In the genomic region with DNA sequence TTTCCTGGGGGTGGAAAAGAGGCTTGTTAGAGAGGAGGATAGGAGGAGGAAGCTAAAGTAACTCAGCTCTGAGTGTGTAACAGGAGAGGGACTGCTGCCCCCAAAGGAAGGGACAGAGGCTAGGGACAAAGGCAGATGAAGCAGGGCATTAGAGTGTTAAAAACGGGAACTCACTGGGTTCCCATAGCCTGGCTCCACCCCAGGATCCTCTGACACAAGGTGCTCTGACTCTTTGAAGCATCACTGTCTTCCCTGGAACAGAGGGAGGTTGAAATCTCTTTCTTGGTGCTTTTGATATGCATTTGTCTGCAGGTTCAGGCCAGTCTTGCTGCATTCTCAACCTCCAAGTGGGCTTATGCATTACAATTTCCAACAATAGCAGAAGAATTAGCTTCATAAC, we compare ENCODE assay signal across 38 cellular contexts. TPM values are rescaled to one million over a fixed set of nuclear protein-coding genes. Genes with fewer than 3 reads are reported as not detected.
"Had no signal": no experiment of that assay in that cellular context is flagged by ENCODE, and none has a peak within 500 bp of the region (broad histone marks: within the 10 kb centered on the region; RNA-seq: fewer than 3 reads in every experiment).

No MANE protein-coding gene starts in this region.

- H3K9me3 ChIP-seq: Peyer's patch, SJSA1, SK-N-SH had no signal

- H3K27ac ChIP-seq: Peyer's patch, SJSA1 had no signal

- H3K36me3 Mint-ChIP-seq: activated CD8-positive, alpha-beta memory T cell treated with anti-CD3 and anti-CD28 coated beads, Interleukin-2, amount 10 ng/mL, durations not matched to agents 7 days and 5 days; activated naive CD4-positive, alpha-beta T cell treated with anti-CD3 and anti-CD28 coated beads, Interleukin-2, amount 10 ng/mL, durations not matched to agents 7 days and 5 days; activated naive CD8-positive, alpha-beta T cell; brain had no signal

- H3K9ac ChIP-seq: SK-N-SH had no signal

- H3K27me3 ChIP-seq: Peyer's patch had no signal

- H3K4me3 Mint-ChIP-seq: activated B cell treated with CpG ODN at 0.5 μM for 24 hours; activated CD4-positive, alpha-beta memory T cell treated with anti-CD3 and anti-CD28 coated beads, Interleukin-2, amount 10 ng/mL, durations not matched to agents 7 days and 5 days; activated CD8-positive, alpha-beta memory T cell treated with anti-CD3 and anti-CD28 coated beads, Interleukin-2, amount 10 ng/mL, durations not matched to agents 7 days and 5 days; activated naive CD4-positive, alpha-beta T cell treated with anti-CD3 and anti-CD28 coated beads, Interleukin-2, amount 10 ng/mL, durations not matched to agents 7 days and 5 days; activated naive CD8-positive, alpha-beta T cell; activated naive CD8-positive, alpha-beta T cell treated with anti-CD3 and anti-CD28 coated beads, Interleukin-2, amount 50 U/mL, for 24 hours; brain had no signal

- H3K4me1 Mint-ChIP-seq: activated CD4-positive, alpha-beta memory T cell treated with anti-CD3 and anti-CD28 coated beads, Interleukin-2, amount 10 ng/mL, durations not matched to agents 7 days and 5 days; activated CD8-positive, alpha-beta memory T cell treated with anti-CD3 and anti-CD28 coated beads, Interleukin-2, amount 10 ng/mL, durations not matched to agents 7 days and 5 days; activated naive CD4-positive, alpha-beta T cell treated with anti-CD3 and anti-CD28 coated beads, Interleukin-2, amount 10 ng/mL, durations not matched to agents 7 days and 5 days; activated naive CD8-positive, alpha-beta T cell treated with anti-CD3 and anti-CD28 coated beads, Interleukin-2, amount 50 U/mL, for 24 hours; brain had no signal

- DNase-seq: activated B cell treated with CpG ODN at 0.5 μM for 24 hours; activated CD4-positive, alpha-beta memory T cell treated with anti-CD3 and anti-CD28 coated beads, Interleukin-2, amount 10 ng/mL, durations not matched to agents 7 days and 5 days; activated CD4-positive, alpha-beta T cell treated with anti-CD3 and anti-CD28 coated beads for 4 hours; activated CD4-positive, CD25-positive, alpha-beta regulatory T cell treated with anti-CD3 and anti-CD28 coated beads, Interleukin-2, amount 50 U/mL, for 72 hours; activated CD8-positive, alpha-beta memory T cell treated with anti-CD3 and anti-CD28 coated beads for 24 hours; activated CD8-positive, alpha-beta memory T cell treated with anti-CD3 and anti-CD28 coated beads, Interleukin-2, amount 10 ng/mL, durations not matched to agents 7 days and 5 days; activated CD8-positive, alpha-beta memory T cell treated with anti-CD3 and anti-CD28 coated beads, Interleukin-2, amount 50 U/mL, for 48 hours; activated effector memory CD4-positive, alpha-beta T cell treated with Interleukin-2 at 50 U/mL for 16 hours; activated naive CD4-positive, alpha-beta T cell treated with anti-CD3 and anti-CD28 coated beads, Interleukin-2, amount 10 ng/mL, durations not matched to agents 7 days and 5 days; activated naive CD8-positive, alpha-beta T cell treated with anti-CD3 and anti-CD28 coated beads, Interleukin-2, amount 50 U/mL, for 24 hours; activated T-cell treated with anti-CD3 and anti-CD28 coated beads, Interleukin-2, amount 50 U/mL, for 48 hours; central memory CD4-positive, alpha-beta T cell; Karpas-422; KBM-7; MV-4-11; NCI-H1092; NCI-H1417; NCI-H146; NCI-H187; NCI-H2029 treated with DMSO at 0.1 percent for 48 hours; NCI-H2107; NCI-H2171; NCI-H510A; NCI-H526; NCI-H748 treated with DMSO at 0.1 percent for 48 hours; NK-92 treated with Interleukin-12 subunit alpha and Interleukin-12 subunit beta, amount 100 ng/mL, for 24 hours; PC-3; Peyer's patch; RPMI8226; SHP77 treated with DMSO at 0.1 percent for 48 hours; SK-N-SH; T1000 had no signal

- H3K4me3 ChIP-seq: Peyer's patch, SJSA1 had no signal

- ATAC-seq: activated CD8-positive, alpha-beta memory T cell treated with anti-CD3 and anti-CD28 coated beads, Interleukin-2, amount 10 ng/mL, durations not matched to agents 7 days and 5 days; activated naive CD8-positive, alpha-beta T cell treated with anti-CD3 and anti-CD28 coated beads, Interleukin-2, amount 50 U/mL, for 24 hours; PC-3 had no signal

- H3K27me3 Mint-ChIP-seq: activated naive CD8-positive, alpha-beta T cell had no signal

- H3K36me3 ChIP-seq: Peyer's patch, SJSA1 had no signal

- H3K4me1 ChIP-seq: Peyer's patch, SJSA1 had no signal

- H3K9me3 Mint-ChIP-seq: activated B cell treated with CpG ODN at 0.5 μM for 24 hours; activated CD4-positive, alpha-beta memory T cell treated with anti-CD3 and anti-CD28 coated beads, Interleukin-2, amount 10 ng/mL, durations not matched to agents 7 days and 5 days; activated naive CD4-positive, alpha-beta T cell treated with anti-CD3 and anti-CD28 coated beads, Interleukin-2, amount 10 ng/mL, durations not matched to agents 7 days and 5 days; activated naive CD8-positive, alpha-beta T cell treated with anti-CD3 and anti-CD28 coated beads, Interleukin-2, amount 50 U/mL, for 24 hours; brain had no signal

- H3K27ac Mint-ChIP-seq: activated B cell treated with CpG ODN at 0.5 μM for 24 hours; activated CD4-positive, alpha-beta memory T cell treated with anti-CD3 and anti-CD28 coated beads, Interleukin-2, amount 10 ng/mL, durations not matched to agents 7 days and 5 days; activated CD8-positive, alpha-beta memory T cell treated with anti-CD3 and anti-CD28 coated beads, Interleukin-2, amount 10 ng/mL, durations not matched to agents 7 days and 5 days; activated naive CD4-positive, alpha-beta T cell treated with anti-CD3 and anti-CD28 coated beads, Interleukin-2, amount 10 ng/mL, durations not matched to agents 7 days and 5 days; activated naive CD8-positive, alpha-beta T cell; activated naive CD8-positive, alpha-beta T cell treated with anti-CD3 and anti-CD28 coated beads, Interleukin-2, amount 50 U/mL, for 24 hours; brain had no signal

- H3K4me2 ChIP-seq: SK-N-SH had no signal

RNA-seq across cellular contexts. Expression of gene IL36A, which starts 22.9 kb away (rescaled TPM):
- total RNA-seq: activated B cell treated with CpG ODN at 0.5 μM for 24 hours; activated CD4-positive, alpha-beta memory T cell treated with anti-CD3 and anti-CD28 coated beads, Interleukin-2, amount 10 ng/mL, durations not matched to agents 7 days and 5 days; MCF 10A; PC-3; Peyer's patch; SJSA1 had no signal

RNA-seq across cellular contexts. Expression of gene IL36B, which starts 24.6 kb away (rescaled TPM):
- total RNA-seq: activated B cell treated with CpG ODN at 0.5 μM for 24 hours; activated CD4-positive, alpha-beta memory T cell treated with anti-CD3 and anti-CD28 coated beads, Interleukin-2, amount 10 ng/mL, durations not matched to agents 7 days and 5 days; activated CD8-positive, alpha-beta memory T cell treated with anti-CD3 and anti-CD28 coated beads, Interleukin-2, amount 10 ng/mL, durations not matched to agents 7 days and 5 days; MCF 10A; PC-3; Peyer's patch; SJSA1; T-helper 1 cell treated with Interleukin-12 subunit alpha and Interleukin-12 subunit beta and Interleukin-4 antibody, amounts not matched to agents 30 ng/mL and 1 ng/mL, for 36 hours; T-helper 2 cell treated with Interferon-gamma antibody and Interleukin-4, amounts not matched to agents 100 ng/mL and 5 ng/mL, for 36 hours had no signal

RNA-seq across cellular contexts. Expression of gene IL36RN, which starts 30.9 kb away (rescaled TPM):
- total RNA-seq: activated B cell treated with CpG ODN at 0.5 μM for 24 hours; activated CD4-positive, alpha-beta memory T cell treated with anti-CD3 and anti-CD28 coated beads, Interleukin-2, amount 10 ng/mL, durations not matched to agents 7 days and 5 days; activated CD8-positive, alpha-beta memory T cell treated with anti-CD3 and anti-CD28 coated beads, Interleukin-2, amount 10 ng/mL, durations not matched to agents 7 days and 5 days; MCF 10A; Peyer's patch; SJSA1; T-helper 1 cell treated with Interleukin-12 subunit alpha and Interleukin-12 subunit beta and Interleukin-4 antibody, amounts not matched to agents 30 ng/mL and 1 ng/mL, for 36 hours; T-helper 2 cell treated with Interferon-gamma antibody and Interleukin-4, amounts not matched to agents 100 ng/mL and 5 ng/mL, for 36 hours had no signal

RNA-seq across cellular contexts. Expression of gene IL1F10, which starts 39.7 kb away (rescaled TPM):
- total RNA-seq: activated B cell treated with CpG ODN at 0.5 μM for 24 hours; activated CD4-positive, alpha-beta memory T cell treated with anti-CD3 and anti-CD28 coated beads, Interleukin-2, amount 10 ng/mL, durations not matched to agents 7 days and 5 days; activated CD8-positive, alpha-beta memory T cell treated with anti-CD3 and anti-CD28 coated beads, Interleukin-2, amount 10 ng/mL, durations not matched to agents 7 days and 5 days; MCF 10A; PC-3; Peyer's patch; SJSA1; T-helper 1 cell treated with Interleukin-12 subunit alpha and Interleukin-12 subunit beta and Interleukin-4 antibody, amounts not matched to agents 30 ng/mL and 1 ng/mL, for 36 hours; T-helper 2 cell treated with Interferon-gamma antibody and Interleukin-4, amounts not matched to agents 100 ng/mL and 5 ng/mL, for 36 hours had no signal

RNA-seq across cellular contexts. Expression of gene IL36G, which starts 50.3 kb away (rescaled TPM):
- total RNA-seq: activated B cell treated with CpG ODN at 0.5 μM for 24 hours; activated CD4-positive, alpha-beta memory T cell treated with anti-CD3 and anti-CD28 coated beads, Interleukin-2, amount 10 ng/mL, durations not matched to agents 7 days and 5 days; activated CD8-positive, alpha-beta memory T cell treated with anti-CD3 and anti-CD28 coated beads, Interleukin-2, amount 10 ng/mL, durations not matched to agents 7 days and 5 days; MCF 10A; Peyer's patch; SJSA1; T-helper 1 cell treated with Interleukin-12 subunit alpha and Interleukin-12 subunit beta and Interleukin-4 antibody, amounts not matched to agents 30 ng/mL and 1 ng/mL, for 36 hours; T-helper 2 cell treated with Interferon-gamma antibody and Interleukin-4, amounts not matched to agents 100 ng/mL and 5 ng/mL, for 36 hours had no signal
